ENCODE assay signal across 15 cellular contexts in genomic region chr11:13837286-13837685, GRCh38.
DNase-seq lines count a peak whose midpoint lies in the region; ATAC-seq and TF ChIP-seq lines count a peak whose summit lies in the region.
"Had no signal": no experiment of that assay in that cellular context is flagged by ENCODE, and none has a peak within 500 bp of the region (broad histone marks: within the 10 kb centered on the region; RNA-seq: fewer than 3 reads in every experiment).

No MANE protein-coding gene starts in this region.

- no peaks in the 10 kb centered on the region for H3K36me3 Mint-ChIP-seq in activated naive CD4-positive, alpha-beta T cell treated with anti-CD3 and anti-CD28 coated beads for 36 hours (ENCODE audit: low read depth)
- no peaks in the 10 kb centered on the region for H3K36me3 Mint-ChIP-seq in stimulated activated effector memory CD8-positive, alpha-beta T cell treated with anti-CD3 and anti-CD28 coated beads, Interleukin-12 subunit alpha, Interleukin-12 subunit beta, amount 100 ng/mL, for 72 hours
- H3K36me3 Mint-ChIP-seq: CD4-positive, CD25-positive, alpha-beta regulatory T cell had no signal

- H3K4me1 Mint-ChIP-seq in activated naive CD4-positive, alpha-beta T cell treated with anti-CD3 and anti-CD28 coated beads for 36 hours (ENCODE audit: low read depth), result peaks cover 15% of the 10 kb centered on the region
- no peaks in the 10 kb centered on the region for H3K4me1 Mint-ChIP-seq in stimulated activated effector memory CD8-positive, alpha-beta T cell treated with anti-CD3 and anti-CD28 coated beads, Interleukin-12 subunit alpha, Interleukin-12 subunit beta, amount 100 ng/mL, for 72 hours

- no peak overlapping the region for H3K27ac ChIP-seq in fibroblast of lung (ENCODE audit: insufficient read depth, low read length)
- H3K27ac ChIP-seq in substantia nigra (ENCODE audit: low read depth, low read length, poor library complexity, severe bottlenecking), result no peak overlapping the region

- no peaks in the 10 kb centered on the region for H3K79me2 ChIP-seq in fibroblast of lung (ENCODE audit: control insufficient read depth, insufficient read depth, low read length)

- peak; percentile 28 for ATAC-seq in stimulated activated effector memory CD8-positive, alpha-beta T cell treated with anti-CD3 and anti-CD28 coated beads, Interleukin-12 subunit alpha, Interleukin-12 subunit beta, amount 100 ng/mL, for 72 hours

- CTCF ChIA-PET in activated naive CD4-positive, alpha-beta T cell treated with anti-CD3 and anti-CD28 coated beads for 36 hours (lab: Charles Lee), result interaction anchor here (1.3 kb wide), 1 partner anchor 65 kb away, joined by 3 read pairs; no protein-coding TSS in a partner anchor

- no peak overlapping the region for H2AFZ ChIP-seq in fibroblast of lung (ENCODE audit: low read length)

- H3K9ac ChIP-seq in fibroblast of lung (ENCODE audit: insufficient read depth, low read length), result no peak overlapping the region

- peak overlapping the region; percentile 42 for H3K27ac Mint-ChIP-seq in activated naive CD4-positive, alpha-beta T cell treated with anti-CD3 and anti-CD28 coated beads for 36 hours
- no peak overlapping the region for H3K27ac Mint-ChIP-seq in stimulated activated effector memory CD8-positive, alpha-beta T cell treated with anti-CD3 and anti-CD28 coated beads, Interleukin-12 subunit alpha, Interleukin-12 subunit beta, amount 100 ng/mL, for 72 hours

- no peaks in the 10 kb centered on the region for H4K20me1 ChIP-seq in fibroblast of lung (ENCODE audit: control insufficient read depth, extremely low read depth, insufficient read depth, low read length)

- no peaks in the 10 kb centered on the region for H3K9me3 Mint-ChIP-seq in activated naive CD4-positive, alpha-beta T cell treated with anti-CD3 and anti-CD28 coated beads for 36 hours
- H3K9me3 Mint-ChIP-seq in stimulated activated effector memory CD8-positive, alpha-beta T cell treated with anti-CD3 and anti-CD28 coated beads, Interleukin-12 subunit alpha, Interleukin-12 subunit beta, amount 100 ng/mL, for 72 hours, result no peaks in the 10 kb centered on the region

- no peak for TF ChIP-seq CTCF in fibroblast of lung (conservative IDR thresholded peaks at IDR 0.05 in 1 of 2, IDR thresholded peaks at IDR 0.05 in 1 of 2; ENCODE audit: low read depth in 1 of 2, low read length in 2 of 2)

- H3K4me3 Mint-ChIP-seq in activated naive CD4-positive, alpha-beta T cell treated with anti-CD3 and anti-CD28 coated beads for 36 hours, result no peak overlapping the region
- H3K4me3 Mint-ChIP-seq in stimulated activated effector memory CD8-positive, alpha-beta T cell treated with anti-CD3 and anti-CD28 coated beads, Interleukin-12 subunit alpha, Interleukin-12 subunit beta, amount 100 ng/mL, for 72 hours, result no peak overlapping the region
- H3K4me3 Mint-ChIP-seq: CD4-positive, CD25-positive, alpha-beta regulatory T cell; neural crest cell had no signal

- H3K4me1 ChIP-seq in fibroblast of lung (ENCODE audit: control insufficient read depth, extremely low read depth, insufficient read depth, low read length), result no peaks in the 10 kb centered on the region

- intact Hi-C loops in activated naive CD4-positive, alpha-beta T cell treated with anti-CD3 and anti-CD28 coated beads for 36 hours (cut with micrococcal nuclease), result loop anchor here (1.0 kb wide), 1 partner anchor 32 kb away; no protein-coding TSS in a partner anchor

- H3K4me2 ChIP-seq in fibroblast of lung (ENCODE audit: extremely low read depth, insufficient read depth, low read length), result no peak overlapping the region

- no peaks in the 10 kb centered on the region for H3K9me3 ChIP-seq in fibroblast of lung (ENCODE audit: control insufficient read depth, insufficient read depth, low read depth, low read length)

- no peaks in the 10 kb centered on the region for H3K27me3 Mint-ChIP-seq in activated naive CD4-positive, alpha-beta T cell treated with anti-CD3 and anti-CD28 coated beads for 36 hours (ENCODE audit: low read depth)

- no peaks in the 10 kb centered on the region for H3K27me3 ChIP-seq in fibroblast of lung (ENCODE audit: control insufficient read depth, insufficient read depth, low read length)

- DNase-seq in activated naive CD4-positive, alpha-beta T cell treated with anti-CD3 and anti-CD28 coated beads for 36 hours, result peak; percentile 12
- no peak for DNase-seq in activated naive CD4-positive, alpha-beta T cell treated with anti-CD3 and anti-CD28 coated beads, Interleukin-2, amount 50 U/mL, for 16 hours
- peak; percentile 78 for DNase-seq in RKO (ENCODE audit: low spot score)
- DNase-seq in fibroblast of lung (ENCODE audit: low read depth in 2 of 2), result peak; percentile 4 to 76
- no peak for DNase-seq in stimulated activated effector memory CD8-positive, alpha-beta T cell treated with anti-CD3 and anti-CD28 coated beads, Interleukin-12 subunit alpha, Interleukin-12 subunit beta, amount 100 ng/mL, for 72 hours (ENCODE audit: low spot score in 2 of 2)
- no peak for DNase-seq in substantia nigra (lab: John Stamatoyannopoulos, UW)
- DNase-seq in MV-4-11 (lab: John Stamatoyannopoulos, UW), result no peak
- DNase-seq in ureter (ENCODE audit: low spot score), result no peak
- DNase-seq: activated CD4-positive, alpha-beta T cell treated with anti-CD3 and anti-CD28 coated beads, Interleukin-2, amount 50 U/mL, for 4 hours; CD4-positive, CD25-positive, alpha-beta regulatory T cell; head of caudate nucleus; Kasumi-1; NCI-H226; stimulated activated CD4-positive, alpha-beta T cell treated with anti-CD3 and anti-CD28 coated beads, Interleukin-15, amount 100 ng/mL, for 24 hours had no signal

- no peaks in the 10 kb centered on the region for H3K36me3 ChIP-seq in fibroblast of lung (ENCODE audit: control insufficient read depth, insufficient read depth, low read length)

- H3K4me3 ChIP-seq in fibroblast of lung (replicated peaks in 1 of 4; ENCODE audit: control extremely low read depth in 1 of 4, insufficient read depth in 1 of 4, low read depth in 3 of 4, low read length in 4 of 4), result no peak overlapping the region

Comparison
In these comparisons a context has a peak if more than half of its experiments do, and no peak if none do; other contexts are left out.
1. DNase-seq: peak in activated naive CD4-positive, alpha-beta T cell treated with anti-CD3 and anti-CD28 coated beads for 36 hours (single experiment), RKO (single experiment) and fibroblast of lung (2 of 2); none in activated naive CD4-positive, alpha-beta T cell treated with anti-CD3 and anti-CD28 coated beads, Interleukin-2, amount 50 U/mL, for 16 hours (single experiment), stimulated activated effector memory CD8-positive, alpha-beta T cell treated with anti-CD3 and anti-CD28 coated beads, Interleukin-12 subunit alpha, Interleukin-12 subunit beta, amount 100 ng/mL, for 72 hours (0 of 2), substantia nigra (0 of 49), MV-4-11 (single experiment) and ureter (single experiment).